In the genomic region with DNA sequence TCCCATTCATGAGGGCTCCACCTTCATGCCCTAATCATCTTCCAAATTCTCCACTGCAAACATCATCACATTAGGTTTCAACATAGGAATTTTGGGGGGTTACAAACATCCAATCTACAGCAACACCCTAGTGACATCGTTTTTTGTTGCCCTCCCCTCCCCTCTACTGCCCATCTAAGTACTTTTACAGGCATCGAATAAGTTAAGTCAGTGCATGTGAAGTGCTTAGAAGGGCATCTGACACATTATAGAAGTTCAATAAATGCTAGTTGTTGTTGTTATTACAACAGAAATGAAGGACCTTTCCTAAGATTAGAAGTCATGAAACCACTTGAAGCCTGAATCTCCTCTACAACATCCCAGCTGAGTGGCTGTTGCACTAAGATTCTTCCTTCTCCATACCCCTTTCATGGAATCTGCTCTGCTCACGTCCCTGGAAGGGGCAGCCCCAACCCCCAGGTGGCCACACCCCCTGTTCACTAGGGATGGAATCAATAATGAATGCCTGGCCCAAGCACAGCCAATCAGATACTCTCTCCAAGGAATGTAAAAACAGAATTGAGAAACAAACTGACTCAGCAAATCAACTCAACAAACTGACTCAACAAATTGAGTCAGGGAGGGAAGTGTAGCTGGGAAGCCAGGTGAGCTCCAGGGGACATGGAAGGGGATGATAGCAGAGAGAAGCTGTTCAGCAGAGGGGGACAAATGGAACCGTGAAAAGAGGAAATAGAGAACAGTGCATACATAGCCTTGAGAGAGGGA, we compare ENCODE assay signal across 1 cellular context.
TF ChIP-seq lines count a peak whose summit lies in the region.

No MANE protein-coding gene starts in this region.

TF ChIP-seq in K562, 482 proteins besides CTCF, POLR2A, EP300 and RAD21 (continued from another document and continues in another):
- TF ChIP-seq RUNX1 (IDR thresholded peaks at IDR 0.05; ENCODE audit: low read depth) (no peak), NFIC (IDR thresholded peaks at IDR 0.05) (peak; percentile 28), POLR3A (IDR thresholded peaks at IDR 0.05; ENCODE audit: borderline replicate concordance, extremely low read depth, insufficient read depth, insufficient read length) (no peak), CREB1 (IDR thresholded peaks at IDR 0.05) (no peak), CREB1 (CRISPR knock-in tag; IDR thresholded peaks at IDR 0.05) (peak; percentile 46; the same call in 1 of the 2 replicates), CBX3 (IDR thresholded peaks at IDR 0.05; ENCODE audit: borderline replicate concordance in 1 of 2, low read length in 2 of 2) (0 out of 3 replicates have a peak, but pooled peaks of 1 of the 2 experiments have one; percentile 32), ZFP30 (CRISPR knock-in tag; IDR thresholded peaks at IDR 0.05; ENCODE audit: borderline replicate concordance) (no peak), NCOR1 (IDR thresholded peaks at IDR 0.05) (peak; percentile 25; the same call in 1 of the 2 replicates), TOE1 (IDR thresholded peaks at IDR 0.05; ENCODE audit: borderline replicate concordance) (no peak), TOE1 (CRISPR knock-in tag; IDR thresholded peaks at IDR 0.05; ENCODE audit: borderline replicate concordance, low read depth) (no peak), HDAC2 (IDR thresholded peaks at IDR 0.05) (peak; percentile 41; the same call in 1 of the 2 replicates), C11orf30 (IDR thresholded peaks at IDR 0.05; ENCODE audit: low read depth) (peak; percentile 100), ZNF282 (CRISPR knock-in tag; IDR thresholded peaks at IDR 0.05) (no peak), CHD4 (IDR thresholded peaks at IDR 0.05; ENCODE audit: insufficient read depth, insufficient replicate concordance, low read depth, low read length, poor library complexity, severe bottlenecking) (no peak), ZFP36 (IDR thresholded peaks at IDR 0.05; ENCODE audit: low read depth, low read length, partially characterized antibody) (no peak), MCM3 (IDR thresholded peaks at IDR 0.05) (no peak), MBD2 (IDR thresholded peaks at IDR 0.05; ENCODE audit: borderline replicate concordance, low read depth) (no peak; the same call in 1 of the 2 replicates), NFE2 (IDR thresholded peaks at IDR 0.05; ENCODE audit: low read depth) (peak; percentile 90), GATA2 (CRISPR knock-in tag; IDR thresholded peaks at IDR 0.05) (no peak), SREBF1 (IDR thresholded peaks at IDR 0.05; ENCODE audit: borderline replicate concordance, low read depth, low read length) (no peak), POLR2AphosphoS5 (IDR thresholded peaks at IDR 0.05; ENCODE audit: control insufficient read depth, insufficient read depth, low read depth, low read length) (no peak), SRSF3 (IDR thresholded peaks at IDR 0.05; ENCODE audit: insufficient read depth, low read length) (no peak), CCNT2 (IDR thresholded peaks at IDR 0.05; ENCODE audit: borderline replicate concordance, extremely low read depth, insufficient read length, low read depth, low read length) (no peak), ZNF165 (CRISPR knock-in tag; IDR thresholded peaks at IDR 0.05; ENCODE audit: borderline replicate concordance) (no peak), NRF1 (conservative IDR thresholded peaks at IDR 0.05 in 1 of 2, IDR thresholded peaks at IDR 0.05 in 1 of 2) (0 out of 4 replicates have a peak, but pooled peaks of 1 of the 2 experiments have one; percentile 38), KDM1A (IDR thresholded peaks at IDR 0.05) (0 out of 4 replicates have a peak, but pooled peaks of 1 of the 2 experiments have one; percentile 11), ZBTB33 (CRISPR knock-in tag; IDR thresholded peaks at IDR 0.05) (no peak), ZNF316 (IDR thresholded peaks at IDR 0.05) (peak; percentile 100), RCOR1 (IDR thresholded peaks at IDR 0.05; ENCODE audit: borderline replicate concordance in 1 of 2, low read depth in 2 of 2, low read length in 2 of 2) (0 out of 4 replicates have a peak, but pooled peaks of 1 of the 2 experiments have one; percentile 43), HOXB6 (CRISPR knock-in tag; IDR thresholded peaks at IDR 0.05; ENCODE audit: borderline replicate concordance) (no peak), EZH2 (IDR thresholded peaks at IDR 0.05; ENCODE audit: borderline replicate concordance, low read depth, low read length) (no peak), NFRKB (IDR thresholded peaks at IDR 0.05; ENCODE audit: low read depth) (no peak), RB1 (IDR thresholded peaks at IDR 0.05; ENCODE audit: low read depth) (no peak), CBFB (CRISPR knock-in tag; IDR thresholded peaks at IDR 0.05) (no peak), FOXA1 (IDR thresholded peaks at IDR 0.05; ENCODE audit: borderline replicate concordance) (no peak), U2AF2 (optimal IDR thresholded peaks at IDR 0.05; ENCODE audit: low read depth, low read length) (no peak), TEAD4 (IDR thresholded peaks at IDR 0.05; ENCODE audit: low read length) (peak; percentile 72), TEAD4 (CRISPR knock-in tag; IDR thresholded peaks at IDR 0.05; ENCODE audit: borderline replicate concordance) (no peak), TCF3 (CRISPR knock-in tag; IDR thresholded peaks at IDR 0.05) (peak; percentile 59), ZNF444 (CRISPR knock-in tag; IDR thresholded peaks at IDR 0.05) (no peak), ZNF3 (CRISPR knock-in tag; IDR thresholded peaks at IDR 0.05) (no peak), DMBX1 (CRISPR knock-in tag; IDR thresholded peaks at IDR 0.05; ENCODE audit: borderline replicate concordance) (no peak), TAF7 (tag; IDR thresholded peaks at IDR 0.05) (peak; percentile 61; the same call in 1 of the 2 replicates), MAZ (CRISPR knock-in tag; conservative IDR thresholded peaks at IDR 0.05 in 1 of 2, IDR thresholded peaks at IDR 0.05 in 1 of 2) (peak in 1 of 2 experiments; percentile 67; a peak in 1 of 4 replicates), KAT7 (CRISPR knock-in tag; IDR thresholded peaks at IDR 0.05; ENCODE audit: borderline replicate concordance) (peak; percentile 24; the same call in 1 of the 2 replicates), JUND (IDR thresholded peaks at IDR 0.05; ENCODE audit: borderline replicate concordance, low read depth, low read length) (peak; percentile 37; the same call in 1 of the 2 replicates), JUND (tag; IDR thresholded peaks at IDR 0.05; ENCODE audit: borderline replicate concordance, low read depth, low read length) (peak; percentile 65; the same call in 1 of the 3 replicates), TRIM24 (IDR thresholded peaks at IDR 0.05) (peak; percentile 71 to 72; a peak in 3 of 4 replicates), CEBPB (tag; IDR thresholded peaks at IDR 0.05) (peak; percentile 90), ZNF23 (CRISPR knock-in tag; IDR thresholded peaks at IDR 0.05) (no peak), ERF (CRISPR knock-in tag; IDR thresholded peaks at IDR 0.05) (no peak), TAF9B (IDR thresholded peaks at IDR 0.05; ENCODE audit: partially characterized antibody) (peak; percentile 34), HEY1 (CRISPR knock-in tag; IDR thresholded peaks at IDR 0.05; ENCODE audit: borderline replicate concordance) (no peak), TARDBP (IDR thresholded peaks at IDR 0.05) (no peak), SOX6 (IDR thresholded peaks at IDR 0.05) (peak; percentile 44), SRF (CRISPR knock-in tag; IDR thresholded peaks at IDR 0.05) (0 out of 4 replicates have a peak, but pooled peaks of 1 of the 2 experiments have one; percentile 28), MTF1 (CRISPR knock-in tag; IDR thresholded peaks at IDR 0.05; ENCODE audit: borderline replicate concordance) (no peak), PREB (CRISPR knock-in tag; IDR thresholded peaks at IDR 0.05) (0 out of 2 replicates have a peak, but pooled peaks have one; percentile 43), SMARCB1 (IDR thresholded peaks at IDR 0.05; ENCODE audit: insufficient read length, low read depth) (no peak), MAFK (IDR thresholded peaks at IDR 0.05; ENCODE audit: low read length) (peak; percentile 99)
- TF ChIP-seq, protein P1, sequence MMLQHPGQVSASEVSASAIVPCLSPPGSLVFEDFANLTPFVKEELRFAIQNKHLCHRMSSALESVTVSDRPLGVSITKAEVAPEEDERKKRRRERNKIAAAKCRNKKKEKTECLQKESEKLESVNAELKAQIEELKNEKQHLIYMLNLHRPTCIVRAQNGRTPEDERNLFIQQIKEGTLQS (IDR thresholded peaks at IDR 0.05) = peak; percentile 41; the same call in 1 of the 2 replicates
- TF ChIP-seq, protein P1 (CRISPR knock-in tag; conservative IDR thresholded peaks at IDR 0.05) = no peak
- TF ChIP-seq, protein P2, sequence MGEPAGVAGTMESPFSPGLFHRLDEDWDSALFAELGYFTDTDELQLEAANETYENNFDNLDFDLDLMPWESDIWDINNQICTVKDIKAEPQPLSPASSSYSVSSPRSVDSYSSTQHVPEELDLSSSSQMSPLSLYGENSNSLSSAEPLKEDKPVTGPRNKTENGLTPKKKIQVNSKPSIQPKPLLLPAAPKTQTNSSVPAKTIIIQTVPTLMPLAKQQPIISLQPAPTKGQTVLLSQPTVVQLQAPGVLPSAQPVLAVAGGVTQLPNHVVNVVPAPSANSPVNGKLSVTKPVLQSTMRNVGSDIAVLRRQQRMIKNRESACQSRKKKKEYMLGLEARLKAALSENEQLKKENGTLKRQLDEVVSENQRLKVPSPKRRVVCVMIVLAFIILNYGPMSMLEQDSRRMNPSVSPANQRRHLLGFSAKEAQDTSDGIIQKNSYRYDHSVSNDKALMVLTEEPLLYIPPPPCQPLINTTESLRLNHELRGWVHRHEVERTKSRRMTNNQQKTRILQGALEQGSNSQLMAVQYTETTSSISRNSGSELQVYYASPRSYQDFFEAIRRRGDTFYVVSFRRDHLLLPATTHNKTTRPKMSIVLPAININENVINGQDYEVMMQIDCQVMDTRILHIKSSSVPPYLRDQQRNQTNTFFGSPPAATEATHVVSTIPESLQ (CRISPR knock-in tag; IDR thresholded peaks at IDR 0.05) = no peak
- TF ChIP-seq, protein P3, sequence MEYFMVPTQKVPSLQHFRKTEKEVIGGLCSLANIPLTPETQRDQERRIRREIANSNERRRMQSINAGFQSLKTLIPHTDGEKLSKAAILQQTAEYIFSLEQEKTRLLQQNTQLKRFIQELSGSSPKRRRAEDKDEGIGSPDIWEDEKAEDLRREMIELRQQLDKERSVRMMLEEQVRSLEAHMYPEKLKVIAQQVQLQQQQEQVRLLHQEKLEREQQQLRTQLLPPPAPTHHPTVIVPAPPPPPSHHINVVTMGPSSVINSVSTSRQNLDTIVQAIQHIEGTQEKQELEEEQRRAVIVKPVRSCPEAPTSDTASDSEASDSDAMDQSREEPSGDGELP (CRISPR knock-in tag; IDR thresholded peaks at IDR 0.05; ENCODE audit: borderline replicate concordance) = peak; percentile 32
- TF ChIP-seq, protein P4, sequence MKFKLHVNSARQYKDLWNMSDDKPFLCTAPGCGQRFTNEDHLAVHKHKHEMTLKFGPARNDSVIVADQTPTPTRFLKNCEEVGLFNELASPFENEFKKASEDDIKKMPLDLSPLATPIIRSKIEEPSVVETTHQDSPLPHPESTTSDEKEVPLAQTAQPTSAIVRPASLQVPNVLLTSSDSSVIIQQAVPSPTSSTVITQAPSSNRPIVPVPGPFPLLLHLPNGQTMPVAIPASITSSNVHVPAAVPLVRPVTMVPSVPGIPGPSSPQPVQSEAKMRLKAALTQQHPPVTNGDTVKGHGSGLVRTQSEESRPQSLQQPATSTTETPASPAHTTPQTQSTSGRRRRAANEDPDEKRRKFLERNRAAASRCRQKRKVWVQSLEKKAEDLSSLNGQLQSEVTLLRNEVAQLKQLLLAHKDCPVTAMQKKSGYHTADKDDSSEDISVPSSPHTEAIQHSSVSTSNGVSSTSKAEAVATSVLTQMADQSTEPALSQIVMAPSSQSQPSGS (CRISPR knock-in tag; IDR thresholded peaks at IDR 0.05) = no peak
- TF ChIP-seq, protein P5, sequence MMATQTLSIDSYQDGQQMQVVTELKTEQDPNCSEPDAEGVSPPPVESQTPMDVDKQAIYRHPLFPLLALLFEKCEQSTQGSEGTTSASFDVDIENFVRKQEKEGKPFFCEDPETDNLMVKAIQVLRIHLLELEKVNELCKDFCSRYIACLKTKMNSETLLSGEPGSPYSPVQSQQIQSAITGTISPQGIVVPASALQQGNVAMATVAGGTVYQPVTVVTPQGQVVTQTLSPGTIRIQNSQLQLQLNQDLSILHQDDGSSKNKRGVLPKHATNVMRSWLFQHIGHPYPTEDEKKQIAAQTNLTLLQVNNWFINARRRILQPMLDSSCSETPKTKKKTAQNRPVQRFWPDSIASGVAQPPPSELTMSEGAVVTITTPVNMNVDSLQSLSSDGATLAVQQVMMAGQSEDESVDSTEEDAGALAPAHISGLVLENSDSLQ (IDR thresholded peaks at IDR 0.05) = peak; percentile 22; the same call in 1 of the 2 replicates
